Comparison of ENCODE assay signal across 20 cellular contexts in genomic region chr9:92652461-92652860, GRCh38. TPM values are rescaled to one million over a fixed set of nuclear protein-coding genes. Genes with fewer than 3 reads are reported as not detected.
DNase-seq lines count a peak whose midpoint lies in the region; ATAC-seq and TF ChIP-seq lines count a peak whose summit lies in the region.
"Had no signal": no experiment of that assay in that cellular context is flagged by ENCODE, and none has a peak within 500 bp of the region (broad histone marks: within the 10 kb centered on the region; RNA-seq: fewer than 3 reads in every experiment).

No MANE protein-coding gene starts in this region.

- H3K9ac ChIP-seq in GM23248, result no peak overlapping the region
- H3K9ac ChIP-seq in rectal smooth muscle tissue (ENCODE audit: low read length), result no peak overlapping the region
- H3K9ac ChIP-seq: SK-N-SH had no signal

- ATAC-seq in foreskin keratinocyte (no peak), GM18867 (IDR thresholded peaks at IDR 0.05; ENCODE audit: unreplicated experiment) (no peak)
- no peak for ATAC-seq in effector memory CD8-positive, alpha-beta T cell (replicated peaks)
- ATAC-seq: A549; CD8-positive, alpha-beta T cell; GM12878 had no signal

- no peak for TF ChIP-seq CTCF in foreskin keratinocyte (conservative IDR thresholded peaks at IDR 0.05)

- H3K4me3 Mint-ChIP-seq in effector memory CD8-positive, alpha-beta T cell, result no peak overlapping the region
- H3K4me3 Mint-ChIP-seq: CD8-positive, alpha-beta T cell had no signal

- peaks cover 86% of the 10 kb centered on the region for H3K79me2 ChIP-seq in GM23248 (ENCODE audit: insufficient read depth)

- no peaks in the 10 kb centered on the region for H3K27me3 ChIP-seq in GM23248 (replicated peaks; ENCODE audit: insufficient read depth)
- H3K27me3 ChIP-seq in foreskin keratinocyte, result no peaks in the 10 kb centered on the region
- no peaks in the 10 kb centered on the region for H3K27me3 ChIP-seq in rectal smooth muscle tissue (ENCODE audit: control insufficient read depth, insufficient read depth, low read length)
- H3K27me3 ChIP-seq: BLaER1 treated with 17β-estradiol and CSF1 and Interleukin-3, amounts not matched to agents 10 nM and 100 nM had no signal

- peaks cover 25% of the 10 kb centered on the region for H3F3A ChIP-seq in GM23248 (ENCODE audit: insufficient read depth)

- no peak for DNase-seq in GM23248
- peak; percentile 57 for DNase-seq in amniotic epithelial cell (ENCODE audit: low read depth)
- DNase-seq in foreskin keratinocyte, result no peak
- no peak for DNase-seq in T-helper 2 cell
- DNase-seq in effector memory CD8-positive, alpha-beta T cell, result no peak
- DNase-seq in activated gamma-delta T cell treated with Interleukin-2 at 50 U/mL for 16 hours, result no peak
- DNase-seq: Calu3; CD8-positive, alpha-beta T cell; KG1; NCI-H1092 treated with DMSO at 0.1 percent for 48 hours; NCI-H2081; NCI-H748 treated with DMSO at 0.1 percent for 48 hours; NK-92 treated with Interleukin-12 subunit alpha and Interleukin-12 subunit beta, amount 100 ng/mL, for 24 hours; SHP77 treated with DMSO at 0.1 percent for 48 hours; SK-N-SH had no signal

- H3K4me3 ChIP-seq in GM23248 (no peak overlapping the region), rectal smooth muscle tissue (ENCODE audit: low read length) (no peak overlapping the region)
- H3K4me3 ChIP-seq: A549; BLaER1 treated with 17β-estradiol and CSF1 and Interleukin-3, amounts not matched to agents 10 nM and 100 nM; GM12878 had no signal

- no peak overlapping the region for H2AFZ ChIP-seq in GM23248

- no peaks in the 10 kb centered on the region for H4K20me1 ChIP-seq in GM23248 (ENCODE audit: insufficient read depth)

- no peak overlapping the region for H3K4me2 ChIP-seq in GM23248 (ENCODE audit: unreplicated experiment)
- H3K4me2 ChIP-seq: A549, SK-N-SH had no signal

- in situ Hi-C loops in GM23248 (cut with MboI), result no loop called here

- no peak overlapping the region for H3K27ac Mint-ChIP-seq in effector memory CD8-positive, alpha-beta T cell
- H3K27ac Mint-ChIP-seq: CD8-positive, alpha-beta T cell had no signal

- no peaks in the 10 kb centered on the region for H3K4me1 Mint-ChIP-seq in effector memory CD8-positive, alpha-beta T cell (ENCODE audit: low read depth in 2 of 2)

- H3K4me1 ChIP-seq in GM23248 (ENCODE audit: insufficient read depth), result peaks cover 39% of the 10 kb centered on the region
- peaks cover 13% of the 10 kb centered on the region for H3K4me1 ChIP-seq in foreskin keratinocyte
- H3K4me1 ChIP-seq in rectal smooth muscle tissue (ENCODE audit: control insufficient read depth, insufficient read depth, low read length), result peaks cover 25% of the 10 kb centered on the region
- H3K4me1 ChIP-seq: A549 had no signal

- H3K36me3 ChIP-seq in GM23248 (ENCODE audit: low read depth) (peaks cover 5% of the 10 kb centered on the region), rectal smooth muscle tissue (ENCODE audit: control insufficient read depth, insufficient read depth, low read length) (peaks cover 20% of the 10 kb centered on the region)

- no peaks in the 10 kb centered on the region for H3K27me3 Mint-ChIP-seq in effector memory CD8-positive, alpha-beta T cell

- H3K9me3 Mint-ChIP-seq in effector memory CD8-positive, alpha-beta T cell, result no peaks in the 10 kb centered on the region
- H3K9me3 Mint-ChIP-seq: CD8-positive, alpha-beta T cell had no signal

- peaks cover 42% of the 10 kb centered on the region for H3K36me3 Mint-ChIP-seq in effector memory CD8-positive, alpha-beta T cell (ENCODE audit: insufficient read depth)

- H3K27ac ChIP-seq in GM23248 (peak overlapping the region; percentile 84), foreskin keratinocyte (peak overlapping the region; percentile 90), rectal smooth muscle tissue (ENCODE audit: low read depth, low read length) (peak overlapping the region; percentile 59)
- H3K27ac ChIP-seq: A549 had no signal

- no peaks in the 10 kb centered on the region for H3K9me2 ChIP-seq in GM23248 (ENCODE audit: insufficient read depth)
- H3K9me2 ChIP-seq: SK-N-SH had no signal

- H3K9me3 ChIP-seq in GM23248 (ENCODE audit: low read depth), result no peaks in the 10 kb centered on the region
- H3K9me3 ChIP-seq: A549, SK-N-SH had no signal

- 36 to 56% methylated on average over 1 of the region's 1 CpG for WGBS in GM23248 (ENCODE audit: low coverage in 1 of 2, low lambda C conversion rate in 2 of 2, missing lambda C conversion rate in 2 of 2), 2 experiments

RNA-seq across cellular contexts. Expression of gene IPPK, which starts 17.5 kb away (rescaled TPM):
- 17.8 and 18.3 TPM in 2 replicates for total RNA-seq in GM23248 (2014; rRNA removed; shearing (Covaris generic))
- polyA plus RNA-seq in GM23248 (2016; fragmentation: Nextera tagmentation; extraction: Ambion mirVana) (10.4 and 10.7 TPM in 2 replicates), foreskin keratinocyte (10.4 and 12.9 TPM in 2 replicates)
- total RNA-seq in foreskin keratinocyte, result 16.7 and 17.1 TPM in 2 replicates
